29 cellular contexts compared by ENCODE assay signal in genomic region chr3:128858167-128858566, GRCh38.
"Had no signal": no experiment of that assay in that cellular context is flagged by ENCODE, and none has a peak within 500 bp of the region (broad histone marks: within the 10 kb centered on the region; RNA-seq: fewer than 3 reads in every experiment).

No MANE protein-coding gene starts in this region.

- H3K27me3 ChIP-seq: adrenal gland, SJCRH30 had no signal

- H3K4me1 ChIP-seq: adrenal gland, SJCRH30 had no signal

- H3K36me3 ChIP-seq: adrenal gland, SJCRH30, WERI-Rb-1 had no signal

- DNase-seq: activated CD4-positive, alpha-beta T cell treated with anti-CD3 and anti-CD28 coated beads, Interleukin-2, amount 10 ng/mL, durations not matched to agents 24 days and 14 days; activated CD4-positive, alpha-beta T cell treated with anti-CD3 and anti-CD28 coated beads, Interleukin-2, amount 50 U/mL, for 4 hours; activated CD4-positive, CD25-positive, alpha-beta regulatory T cell; activated CD8-positive, alpha-beta T cell treated with anti-CD3 and anti-CD28 coated beads for 36 hours; activated effector memory CD4-positive, alpha-beta T cell treated with anti-CD3 and anti-CD28 coated beads, Interleukin-2, amount 50 U/mL, for 16 hours; activated naive CD4-positive, alpha-beta T cell treated with Interleukin-2 at 50 U/mL for 16 hours; activated naive CD8-positive, alpha-beta T cell treated with anti-CD3 and anti-CD28 coated beads, Interleukin-2, amount 10 ng/mL, durations not matched to agents 7 days and 5 days; activated T-cell treated with anti-CD3 and anti-CD28 coated beads, Interleukin-2, amount 50 U/mL, for 1 hour; activated T-cell treated with anti-CD3 and anti-CD28 coated beads, Interleukin-2, amount 50 U/mL, for 72 hours; adrenal gland; anterior cingulate cortex; caudate nucleus; cerebellar nuclear complex; NCI-H1105 treated with DMSO at 0.1 percent for 48 hours; NCI-H1436; NCI-H1694; NCI-H2029; NCI-H345; NCI-H524 treated with DMSO at 0.1 percent for 48 hours; NK-92 treated with Interleukin-12 subunit alpha and Interleukin-12 subunit beta, amount 100 ng/mL, for 24 hours; PC-3; SJCRH30; T1000; WERI-Rb-1 had no signal

- FAIRE-seq: RCC 7860 had no signal

- H3K4me3 ChIP-seq: adrenal gland, SJCRH30, SK-N-MC had no signal

- ATAC-seq: activated CD8-positive, alpha-beta T cell treated with anti-CD3 and anti-CD28 coated beads for 36 hours; activated T-cell treated with anti-CD3 and anti-CD28 coated beads, Interleukin-2, amount 50 U/mL, for 72 hours; activated T-helper 17 cell treated with anti-CD3 and anti-CD28 coated beads, Interleukin-2, amount 50 U/mL, for 72 hours; PC-3; Right ventricle myocardium inferior had no signal

- H3K27ac ChIP-seq: adrenal gland, RWPE1, SJCRH30, SK-N-MC, WERI-Rb-1 had no signal
